In genomic region chr1:25682059-25682601, GRCh38 we compare ENCODE assay signal across 20 cellular contexts.
DNase-seq lines count a peak whose midpoint lies in the region; ATAC-seq and TF ChIP-seq lines count a peak whose summit lies in the region.
"Had no signal": no experiment of that assay in that cellular context is flagged by ENCODE, and none has a peak within 500 bp of the region (broad histone marks: within the 10 kb centered on the region; RNA-seq: fewer than 3 reads in every experiment).

No MANE protein-coding gene starts in this region.

- H3K9me3 ChIP-seq in CD4-positive, alpha-beta T cell (ENCODE audit: control insufficient read depth, low read length): no peaks in the 10 kb centered on the region
- no peaks in the 10 kb centered on the region for H3K9me3 ChIP-seq in right lobe of liver
- H3K9me3 ChIP-seq: A549 had no signal

- no peaks in the 10 kb centered on the region for H3K27me3 ChIP-seq in CD4-positive, alpha-beta T cell (ENCODE audit: control insufficient read depth, insufficient read depth, low read length)
- H3K27me3 ChIP-seq in right lobe of liver: no peaks in the 10 kb centered on the region

- H3K27ac ChIP-seq in 22Rv1: peak overlapping the region; percentile 26; the same call in 1 of the 2 replicates
- H3K27ac ChIP-seq in CD4-positive, alpha-beta T cell (ENCODE audit: low read depth, low read length): no peak overlapping the region
- H3K27ac ChIP-seq in right lobe of liver: peak overlapping the region; percentile 20 to 93 (median 85)
- H3K27ac ChIP-seq: RWPE1 had no signal

- TF ChIP-seq CTCF in 22Rv1 (IDR thresholded peaks at IDR 0.05) (no peak), right lobe of liver (IDR thresholded peaks at IDR 0.05) (no peak)
- TF ChIP-seq CTCF in CD4-positive, alpha-beta T cell (IDR thresholded peaks at IDR 0.05): no peak

- no peak overlapping the region for H3K4me3 ChIP-seq in right lobe of liver
- H3K4me3 ChIP-seq: A549 had no signal

- peaks cover 59% of the 10 kb centered on the region for H3K36me3 Mint-ChIP-seq in CD4-positive, alpha-beta T cell (ENCODE audit: low read depth)

- no peak for ATAC-seq in CD4-positive, alpha-beta T cell (ENCODE audit: poor library complexity)
- ATAC-seq in right lobe of liver (peak; percentile 66 to 82 (median 76)), HG03097 (IDR thresholded peaks at IDR 0.05; ENCODE audit: low FRiP score, unreplicated experiment) (no peak)
- ATAC-seq: Panc1, T-cell had no signal

- H3K27ac Mint-ChIP-seq in CD4-positive, alpha-beta T cell: peak overlapping the region; percentile 85
- H3K27ac Mint-ChIP-seq: T-cell had no signal

- TF ChIP-seq POLR2A in right lobe of liver (IDR thresholded peaks at IDR 0.05) (no peak), erythroblast (IDR thresholded peaks at IDR 0.05; ENCODE audit: low read length) (no peak)

- peaks cover 0 to 36% (median 9%) of the 10 kb centered on the region in 4 donors for H3K4me1 ChIP-seq in right lobe of liver

- peaks cover 88% of the 10 kb centered on the region for H3K4me1 Mint-ChIP-seq in CD4-positive, alpha-beta T cell (ENCODE audit: low read depth)

- POLR2A ChIA-PET in CD4-positive, alpha-beta T cell (lab: Charles Lee): interaction anchor here (0.6 kb wide), 1 partner anchor 54 kb away, joined by 3 read pairs; no protein-coding TSS in a partner anchor

- intact Hi-C loops in CD4-positive, alpha-beta T cell (cut with DNase I, micrococcal nuclease): no loop called here
- intact Hi-C loops in right lobe of liver (cut with DNase I): no loop called here

- H3K27me3 Mint-ChIP-seq in CD4-positive, alpha-beta T cell: no peaks in the 10 kb centered on the region
- H3K27me3 Mint-ChIP-seq: T-cell had no signal

- CTCF ChIA-PET in CD4-positive, alpha-beta T cell (lab: Charles Lee): no interaction called here

- 17% methylated on average over 6 of the region's 6 CpGs for WGBS in right lobe of liver (ENCODE audit: insufficient coverage, low coverage, low lambda C conversion rate, missing lambda C conversion rate)

- no peaks in the 10 kb centered on the region for H3K9me3 Mint-ChIP-seq in CD4-positive, alpha-beta T cell
- H3K9me3 Mint-ChIP-seq: T-cell had no signal

- no peak for DNase-seq in CD4-positive, alpha-beta T cell
- DNase-seq in NCI-H526 (lab: John Stamatoyannopoulos, UW) (peak; percentile 32 to 64), right lobe of liver (peak in 1 of 3 donors; percentile 77), NCI-H524 treated with DMSO at 0.1 percent for 48 hours (lab: John Stamatoyannopoulos, UW) (no peak), erythroblast (lab: John Stamatoyannopoulos, UW) (no peak), GF-D8 (lab: John Stamatoyannopoulos, UW) (no peak)
- DNase-seq: HCEC 1CT, NCI-H1092, NCI-H1417 treated with DMSO at 0.1 percent for 48 hours, NCI-H1694 treated with DMSO at 0.1 percent for 48 hours, NCI-H2081, NCI-H446, NCI-H69, SHP77, T-cell had no signal

- H3K36me3 ChIP-seq in right lobe of liver: no peaks in the 10 kb centered on the region

- H3K4me3 Mint-ChIP-seq in CD4-positive, alpha-beta T cell: no peak overlapping the region
- H3K4me3 Mint-ChIP-seq: T-cell had no signal

Comparison
In these comparisons a context has a peak if more than half of its experiments do, and no peak if none do; other contexts are left out.
1. ATAC-seq: peak in right lobe of liver (4 of 4); none in CD4-positive, alpha-beta T cell (single experiment) and HG03097 (single experiment).
2. DNase-seq: peak in NCI-H526 (2 of 2); none in CD4-positive, alpha-beta T cell (0 of 10), NCI-H524 treated with DMSO at 0.1 percent for 48 hours (single experiment), erythroblast (0 of 2) and GF-D8 (single experiment).